ENCODE assay signal across 19 cellular contexts in the genomic region with DNA sequence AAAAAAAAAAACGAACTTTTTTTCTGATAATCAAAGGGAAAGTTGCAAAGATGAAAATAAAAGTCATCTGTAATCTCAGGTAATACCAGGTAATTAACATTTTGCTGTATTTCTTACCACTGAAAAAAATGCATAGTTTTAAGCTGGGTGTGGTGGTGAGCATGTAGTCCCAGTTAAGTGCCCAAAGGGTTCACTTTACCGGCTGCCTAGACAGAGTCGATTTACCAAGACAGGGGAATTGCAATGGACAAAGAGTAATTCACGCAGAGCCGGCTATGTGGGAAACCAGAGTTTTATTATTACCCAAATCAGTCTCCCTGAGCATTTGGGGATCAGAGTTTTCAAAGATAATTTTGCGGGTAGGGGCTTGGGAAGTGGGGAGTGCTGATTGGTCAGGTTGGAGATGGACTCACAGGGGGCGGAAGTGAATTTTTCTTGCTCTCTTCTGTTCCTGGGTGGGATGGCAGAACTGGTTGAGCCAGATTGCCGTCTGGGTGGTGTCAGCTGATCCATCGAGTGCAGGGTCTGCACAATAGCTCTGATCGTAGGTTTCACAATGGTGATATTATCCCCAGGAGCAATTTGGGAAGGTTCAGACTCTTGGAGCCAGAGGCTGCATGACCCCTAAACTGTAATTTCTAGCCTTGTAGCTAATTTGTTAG. TPM values are rescaled to one million over a fixed set of nuclear protein-coding genes. Genes with fewer than 3 reads are reported as not detected.
DNase-seq lines count a peak whose midpoint lies in the region; ATAC-seq, FAIRE-seq and TF ChIP-seq lines count a peak whose summit lies in the region.
"Had no signal": no experiment of that assay in that cellular context is flagged by ENCODE, and none has a peak within 500 bp of the region (broad histone marks: within the 10 kb centered on the region; RNA-seq: fewer than 3 reads in every experiment).

No MANE protein-coding gene starts in this region.

- H3K4me3 ChIP-seq in HUES48 (ENCODE audit: low read depth, low read length): 0 out of 2 replicates have a peak overlapping the region, but pooled peaks have one; percentile 11
- H3K4me3 ChIP-seq in H1 (ENCODE audit: extremely low read depth in 1 of 4, insufficient read depth in 2 of 4, low read depth in 3 of 4, low read length in 4 of 4): peak overlapping the region in 3 of 4 experiments; percentile 9 to 41 (median 14); a peak in 4 of 8 replicates
- H3K4me3 ChIP-seq: GM23248, MG63 had no signal

- H3K27ac ChIP-seq in HUES48 (ENCODE audit: low read depth, low read length) (peak overlapping the region; percentile 50), H1 (ENCODE audit: low read depth, low read length) (no peak overlapping the region; the same call in 1 of the 2 replicates)
- H3K27ac ChIP-seq: GM23248 had no signal

- H3K9me3 ChIP-seq in HUES48 (ENCODE audit: control insufficient read depth, insufficient read depth, low read length) (no peaks in the 10 kb centered on the region), H1 (ENCODE audit: insufficient read depth in 2 of 2, low read depth in 1 of 2, low read length in 1 of 2) (no peaks in the 10 kb centered on the region)
- H3K9me3 ChIP-seq: MG63, SK-N-SH had no signal

- no peaks in the 10 kb centered on the region for H3K9me3 Mint-ChIP-seq in Calu3 (ENCODE audit: low read depth, unreplicated experiment)
- H3K9me3 Mint-ChIP-seq in mesothelial cell of epicardium: no peaks in the 10 kb centered on the region
- H3K9me3 Mint-ChIP-seq: HFFc6 had no signal

- H4K91ac ChIP-seq in H1 (replicated peaks; ENCODE audit: insufficient read length, low read length): no peak overlapping the region

- no peaks in the 10 kb centered on the region for H3K79me2 ChIP-seq in H1 (ENCODE audit: control insufficient read depth in 1 of 2, insufficient read depth in 2 of 2, low read length in 2 of 2)

- H2BK12ac ChIP-seq in H1 (ENCODE audit: low read depth, low read length): peak overlapping the region; percentile 43; the same call in 1 of the 2 replicates

- H3K36me3 ChIP-seq in HUES48 (ENCODE audit: control insufficient read depth, insufficient read depth, low read length) (no peaks in the 10 kb centered on the region), H1 (ENCODE audit: control insufficient read depth in 2 of 4, insufficient read depth in 4 of 4, low read length in 3 of 4) (no peaks in the 10 kb centered on the region)
- H3K36me3 ChIP-seq: MG63 had no signal

- H2AK5ac ChIP-seq in H1 (ENCODE audit: low read depth, low read length): no peak overlapping the region

- H3K36me3 Mint-ChIP-seq in Calu3 (ENCODE audit: insufficient read depth, unreplicated experiment) (no peaks in the 10 kb centered on the region), mesothelial cell of epicardium (no peaks in the 10 kb centered on the region)
- H3K36me3 Mint-ChIP-seq: CD4-positive, CD25-positive, alpha-beta regulatory T cell had no signal

- no peak overlapping the region for H3K18ac ChIP-seq in H1 (ENCODE audit: extremely low read depth, low read length)

- intact Hi-C loops in Calu3 (cut with micrococcal nuclease; ENCODE audit: unreplicated experiment): loop anchor here (5.0 to 10.0 kb wide), 2 partner anchors 179 to 1011 kb away; no protein-coding TSS in a partner anchor

- CTCF ChIA-PET in Calu3 (lab: Charles Lee): interaction anchor here (0.7 kb wide), 1 partner anchor 1076 kb away, joined by 3 read pairs; no protein-coding TSS in a partner anchor
- CTCF ChIA-PET in H1 (lab: Charles Lee; ENCODE audit: partially characterized antibody): interaction anchor here (0.5 to 2.3 kb wide), 6 partner anchors 7 to 286 kb away, joined by 3 to 18 read pairs (median 4); no protein-coding TSS in a partner anchor

- H3K4me1 Mint-ChIP-seq in Calu3 (ENCODE audit: low read depth, unreplicated experiment) (peaks cover 24% of the 10 kb centered on the region), mesothelial cell of epicardium (peaks cover 41% of the 10 kb centered on the region)
- H3K4me1 Mint-ChIP-seq: CD4-positive, CD25-positive, alpha-beta regulatory T cell had no signal

- POLR2A ChIA-PET in H1 (lab: Charles Lee; ENCODE audit: partially characterized antibody): interaction anchor here (0.6 to 1.8 kb wide), 5 partner anchors 9 to 1228 kb away, joined by 3 to 12 read pairs (median 3); a partner anchor contains a TSS

- FAIRE-seq in H1 (lab: Jason Lieb, UNC): no peak
- FAIRE-seq: HepG2 had no signal

- no peaks in the 10 kb centered on the region for H3K27me3 ChIP-seq in HUES48 (ENCODE audit: control insufficient read depth, insufficient read depth, low read length)
- H3K27me3 ChIP-seq in H1 (replicated peaks in 1 of 4; ENCODE audit: control insufficient read depth in 3 of 4, extremely low read depth in 1 of 4, insufficient read depth in 3 of 4, low read length in 3 of 4): no peaks in the 10 kb centered on the region; a peak in 1 of 7 replicates
- H3K27me3 ChIP-seq: MG63 had no signal

- TF ChIP-seq CTCF in Calu3 (IDR thresholded peaks at IDR 0.05; ENCODE audit: unreplicated experiment) (no peak), H1 (IDR thresholded peaks at IDR 0.05; ENCODE audit: control extremely low read depth in 1 of 3, insufficient read depth in 1 of 3, low read depth in 1 of 3, low read length in 3 of 3) (no peak), mesothelial cell of epicardium (IDR thresholded peaks at IDR 0.05; ENCODE audit: unreplicated experiment) (no peak)

- H3K56ac ChIP-seq in H1 (replicated peaks; ENCODE audit: insufficient read length, low read depth, low read length): no peak overlapping the region

- peak; percentile 20 for DNase-seq in Calu3
- DNase-seq in H1 (ENCODE audit: low read depth in 1 of 2, low spot score in 2 of 2): peak; percentile 10 to 66
- peak; percentile 21 to 62 for DNase-seq in mesothelial cell of epicardium (ENCODE audit: low spot score in 2 of 2, unreplicated experiment in 2 of 2)
- DNase-seq in kidney glomerular epithelial cell (lab: John Stamatoyannopoulos, UW): no peak
- no peak for DNase-seq in activated T-cell treated with anti-CD3 and anti-CD28 coated beads for 4 hours
- DNase-seq: CD4-positive, CD25-positive, alpha-beta regulatory T cell; DMS79 treated with DMSO at 0.1 percent for 48 hours; GF-D8; GM23248; HFFc6; MG63; NCI-H1930; NCI-H526 treated with DMSO at 0.1 percent for 48 hours; PC-3; SK-N-SH had no signal

- H2AFZ ChIP-seq in H1 (ENCODE audit: low read length): peak overlapping the region; percentile 57; the same call in 1 of the 2 replicates
- H2AFZ ChIP-seq: GM23248 had no signal

- H3K4ac ChIP-seq in H1 (replicated peaks; ENCODE audit: insufficient read length, low read depth, low read length): no peak overlapping the region

- TF ChIP-seq RAD21 in H1 (IDR thresholded peaks at IDR 0.05 in 1 of 2, conservative IDR thresholded peaks at IDR 0.05 in 1 of 2; ENCODE audit: low read depth in 2 of 2, low read length in 2 of 2): no peak

- H2BK5ac ChIP-seq in H1 (ENCODE audit: low read depth, low read length): peak overlapping the region; percentile 37; the same call in 1 of the 2 replicates

- no peak overlapping the region for H3K14ac ChIP-seq in H1 (ENCODE audit: insufficient read length)

- no peaks in the 10 kb centered on the region for H4K20me1 ChIP-seq in H1 (replicated peaks in 1 of 2; ENCODE audit: control insufficient read depth in 1 of 2, insufficient read depth in 2 of 2, low read length in 2 of 2)

- H3K27me3 Mint-ChIP-seq in Calu3 (ENCODE audit: unreplicated experiment) (no peaks in the 10 kb centered on the region), mesothelial cell of epicardium (ENCODE audit: low read depth) (no peaks in the 10 kb centered on the region)

- ATAC-seq in HG02973 (IDR thresholded peaks at IDR 0.05; ENCODE audit: unreplicated experiment): no peak
- no peak for ATAC-seq in HG03280 (IDR thresholded peaks at IDR 0.05; ENCODE audit: unreplicated experiment)
- ATAC-seq: HepG2, PC-3 had no signal

- H3K23ac ChIP-seq in H1 (ENCODE audit: insufficient read length): no peak overlapping the region

- no peak overlapping the region for H3K27ac Mint-ChIP-seq in Calu3 (ENCODE audit: unreplicated experiment)
- H3K27ac Mint-ChIP-seq in mesothelial cell of epicardium: peak overlapping the region; percentile 36
- H3K27ac Mint-ChIP-seq: CD4-positive, CD25-positive, alpha-beta regulatory T cell; HFFc6 had no signal

- H3K23me2 ChIP-seq in H1 (ENCODE audit: low read depth, low read length): no peaks in the 10 kb centered on the region

- no peak overlapping the region for H2BK15ac ChIP-seq in H1 (ENCODE audit: low read length)

- 11% methylated on average over 10 of the region's 10 CpGs; no CpG with 5 or more reads in 1 of the 2 experiments for WGBS in H1 (ENCODE audit: extremely low coverage in 1 of 2, insufficient coverage in 1 of 2, insufficient read length in 1 of 2, insufficient replicate concordance in 2 of 2, low coverage in 1 of 2, low lambda C conversion rate in 2 of 2, missing lambda C conversion rate in 1 of 2), 2 experiments

- H4K8ac ChIP-seq in H1 (ENCODE audit: extremely low read depth, insufficient read depth, low read length): no peak overlapping the region

- H2BK20ac ChIP-seq in H1 (ENCODE audit: low read length): no peak overlapping the region

- no peak overlapping the region for H3K4me3 Mint-ChIP-seq in Calu3 (ENCODE audit: low read depth, unreplicated experiment)
- peak overlapping the region; percentile 49 for H3K4me3 Mint-ChIP-seq in mesothelial cell of epicardium
- H3K4me3 Mint-ChIP-seq: CD4-positive, CD25-positive, alpha-beta regulatory T cell; HFFc6 had no signal

- peak overlapping the region; percentile 64 for H4K5ac ChIP-seq in H1 (ENCODE audit: insufficient read length, low read depth, low read length)

- H3K4me1 ChIP-seq in HUES48 (ENCODE audit: control insufficient read depth, insufficient read depth, low read length): peaks cover 25% of the 10 kb centered on the region
- H3K4me1 ChIP-seq in H1 (replicated peaks in 1 of 4; ENCODE audit: control insufficient read depth in 3 of 4, insufficient read depth in 4 of 4, low read length in 3 of 4): peaks cover 3 to 15% (median 8%) of the 10 kb centered on the region in 4 experiments; a peak in 6 of 7 replicates

- no peaks in the 10 kb centered on the region for H3K79me1 ChIP-seq in H1 (ENCODE audit: low read depth, low read length)

- H3K9ac ChIP-seq in HUES48 (ENCODE audit: low read depth, low read length) (no peak overlapping the region), H1 (replicated peaks in 1 of 4; ENCODE audit: extremely low read depth in 1 of 4, low read depth in 3 of 4, low read length in 3 of 4) (no peak overlapping the region)
- H3K9ac ChIP-seq: GM23248, SK-N-SH had no signal

- TF ChIP-seq POLR2A in H1 (IDR thresholded peaks at IDR 0.05; ENCODE audit: control extremely low read depth in 1 of 2, low read depth in 2 of 2, low read length in 2 of 2): no peak

- H3K4me2 ChIP-seq in H1 (ENCODE audit: insufficient read depth in 1 of 2, low read depth in 2 of 2, low read length in 2 of 2): peak overlapping the region; percentile 48 to 58
- H3K4me2 ChIP-seq: SK-N-SH had no signal

- BruUV-seq in Calu3 (replicated peaks; lab: Mats Ljungman, UMichigan): no TSS peak

- no peak for TF ChIP-seq EP300 in H1 (IDR thresholded peaks at IDR 0.05; ENCODE audit: borderline replicate concordance in 1 of 2, low read depth in 2 of 2, low read length in 2 of 2)

- no peak overlapping the region for H2BK120ac ChIP-seq in H1 (replicated peaks; ENCODE audit: low read depth, low read length)

RNA-seq across cellular contexts. Expression of a gene that starts 51.9 kb away (rescaled TPM):
- 43.7 and 45.7 TPM in 2 replicates for total RNA-seq in Calu3 (2022)
- 64.1 and 66.9 TPM in 2 replicates for total RNA-seq in H1 (2021; fragmentation: NEBNext Ultra II Directional; extraction: Animal tissue kit (Norgen Biotek cat#: 25700))
- 11.3 and 22.8 TPM in 2 replicates for polyA plus RNA-seq in H1 (2011; rRNA removed)
- 24.8 TPM for polyA plus RNA-seq in H1 (2011; cell fraction: cytosol; rRNA removed)
- 7.2 TPM for polyA plus RNA-seq in H1 (2011; cell fraction: nucleus; rRNA removed)
- polyA plus RNA-seq in H1 (2012, experiment 1 of 2): 20.2 to 45.5 TPM (median 21.4 TPM) in 4 replicates
- polyA plus RNA-seq in H1 (2012, experiment 2 of 2): 7.6 TPM
- 72.4 TPM for polyA plus RNA-seq in H1 (2013, experiment 1 of 2)
- polyA plus RNA-seq in H1 (2013, experiment 2 of 2): 75.4 TPM
- 12.2 and 13.8 TPM in 2 replicates for polyA minus RNA-seq in H1 (2011; rRNA and poly(A)+ RNA removed)
- polyA minus RNA-seq in H1 (2011; cell fraction: cytosol; rRNA and poly(A)+ RNA removed): 10.6 TPM
- 25.2 TPM for polyA minus RNA-seq in H1 (2011; cell fraction: nucleus; rRNA and poly(A)+ RNA removed)
- total RNA-seq in mesothelial cell of epicardium: 20.7 to 23.6 TPM (median 22.9 TPM) in 3 replicates

RNA-seq across cellular contexts. Expression of a gene that starts 53.5 kb away (rescaled TPM):
- total RNA-seq in Calu3 (2022) (2.6 TPM in 2 replicates), mesothelial cell of epicardium (15.0 to 18.0 TPM (median 15.1 TPM) in 3 replicates)
- 16.9 and 18.6 TPM in 2 replicates for total RNA-seq in H1 (2021; fragmentation: NEBNext Ultra II Directional; extraction: Animal tissue kit (Norgen Biotek cat#: 25700))
- polyA plus RNA-seq in H1 (2011; rRNA removed): 14.6 and 23.2 TPM in 2 replicates
- polyA plus RNA-seq in H1 (2011; cell fraction: cytosol; rRNA removed): 10.5 TPM
- 6.5 TPM for polyA plus RNA-seq in H1 (2011; cell fraction: nucleus; rRNA removed)
- 7.9 to 9.1 TPM (median 8.7 TPM) in 4 replicates for polyA plus RNA-seq in H1 (2012, experiment 1 of 2)
- 6.6 TPM for polyA plus RNA-seq in H1 (2012, experiment 2 of 2)
- polyA plus RNA-seq in H1 (2013, experiment 1 of 2): 20.1 TPM
- 23.7 TPM for polyA plus RNA-seq in H1 (2013, experiment 2 of 2)
- polyA minus RNA-seq in H1 (2011; rRNA and poly(A)+ RNA removed): 29.9 and 30.4 TPM in 2 replicates
- 8.7 TPM for polyA minus RNA-seq in H1 (2011; cell fraction: cytosol; rRNA and poly(A)+ RNA removed)
- polyA minus RNA-seq in H1 (2011; cell fraction: nucleus; rRNA and poly(A)+ RNA removed): 25.1 TPM
- total RNA-seq: GM23248, HFFc6 had no signal
- polyA plus RNA-seq: GM23248 had no signal

Comparison
In these comparisons a context has a peak if more than half of its experiments do, and no peak if none do; other contexts are left out.
1. DNase-seq: peak in Calu3 (single experiment), H1 (2 of 2) and mesothelial cell of epicardium (2 of 2); none in kidney glomerular epithelial cell (single experiment) and activated T-cell treated with anti-CD3 and anti-CD28 coated beads for 4 hours (single experiment).